In the genomic region with DNA sequence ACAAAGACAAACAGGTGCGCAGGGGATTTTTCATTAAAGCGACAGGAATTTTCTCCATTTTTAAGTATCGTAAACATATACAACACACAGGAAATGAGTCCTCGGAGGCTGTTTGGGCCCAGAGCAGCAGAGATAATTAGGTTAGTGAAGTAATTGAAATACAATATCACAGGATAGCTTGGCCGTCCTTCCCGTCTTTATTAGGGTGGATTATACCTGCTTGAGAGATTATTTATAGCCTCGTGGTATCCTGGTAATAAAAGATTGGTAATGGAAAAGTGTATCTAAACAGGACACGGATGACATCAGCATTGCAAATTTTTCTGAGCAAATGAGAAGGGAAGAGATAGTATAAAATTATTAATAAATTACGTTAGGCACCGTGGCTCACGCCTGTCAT, we compare ENCODE assay signal across 19 cellular contexts.
A peak's percentile ranks its signal among the peaks of the same experiment; 100 is the strongest.
DNase-seq lines count a peak whose midpoint lies in the region; ATAC-seq and TF ChIP-seq lines count a peak whose summit lies in the region.
"Had no signal": no experiment of that assay in that cellular context is flagged by ENCODE, and none has a peak within 500 bp of the region (broad histone marks: within the 10 kb centered on the region; RNA-seq: fewer than 3 reads in every experiment).

No MANE protein-coding gene starts in this region.

- H3K14ac ChIP-seq in trophoblast cell (ENCODE audit: low read length), result no peak overlapping the region

- no peak overlapping the region for H3K4me2 ChIP-seq in trophoblast cell (ENCODE audit: low read length)
- H3K4me2 ChIP-seq: BLaER1 had no signal

- H3K27ac Mint-ChIP-seq in endodermal cell (no peak overlapping the region), mesothelial cell of epicardium (no peak overlapping the region)
- H3K27ac Mint-ChIP-seq: B cell; CD4-positive, CD25-positive, alpha-beta regulatory T cell; CD8-positive, alpha-beta T cell had no signal

- H4K91ac ChIP-seq in trophoblast cell (ENCODE audit: low read depth, low read length), result no peak overlapping the region

- H3K27ac ChIP-seq in endodermal cell (ENCODE audit: low read depth, low read length) (no peak overlapping the region), spleen (no peak overlapping the region), trophoblast cell (ENCODE audit: low read depth, low read length) (no peak overlapping the region)
- H3K27ac ChIP-seq: 22Rv1, BLaER1, C4-2B, GM23248 had no signal

- intact Hi-C loops in spleen (cut with DNase I; ENCODE audit: low total_unique reads), result no loop called here

- H4K12ac ChIP-seq in trophoblast cell (ENCODE audit: low read depth, low read length), result no peak overlapping the region

- DNase-seq in activated CD8-positive, alpha-beta memory T cell treated with anti-CD3 and anti-CD28 coated beads, Interleukin-2, amount 50 U/mL, for 48 hours, result peak; percentile 6
- no peak for DNase-seq in activated CD8-positive, alpha-beta memory T cell treated with anti-CD3 and anti-CD28 coated beads, Interleukin-2, amount 50 U/mL, for 4 hours
- DNase-seq in endodermal cell, result peak; percentile 18
- peak; percentile 11 for DNase-seq in spleen
- no peak for DNase-seq in trophoblast cell
- DNase-seq in mesothelial cell of epicardium (ENCODE audit: low spot score in 2 of 2, unreplicated experiment in 2 of 2), result no peak
- DNase-seq: Caco-2; CD4-positive, CD25-positive, alpha-beta regulatory T cell; DMS153; DND-41; GM23248; H9 had no signal

- no peak for TF ChIP-seq CTCF in endodermal cell (conservative IDR thresholded peaks at IDR 0.05)
- TF ChIP-seq CTCF in spleen (IDR thresholded peaks at IDR 0.05 in 8 of 11, conservative IDR thresholded peaks at IDR 0.05 in 3 of 11), result no peak
- no peak for TF ChIP-seq CTCF in mesothelial cell of epicardium (IDR thresholded peaks at IDR 0.05; ENCODE audit: unreplicated experiment)

- H3K9me3 Mint-ChIP-seq in endodermal cell (no peaks in the 10 kb centered on the region), mesothelial cell of epicardium (no peaks in the 10 kb centered on the region)
- H3K9me3 Mint-ChIP-seq: CD8-positive, alpha-beta T cell; H9 had no signal

- H3K4me3 ChIP-seq in endodermal cell (ENCODE audit: low read length) (no peak overlapping the region), spleen (no peak overlapping the region), trophoblast cell (ENCODE audit: low read depth, low read length) (no peak overlapping the region)
- H3K4me3 ChIP-seq: BLaER1, GM23248 had no signal

- no peak overlapping the region for H3K4me3 Mint-ChIP-seq in endodermal cell
- no peak overlapping the region for H3K4me3 Mint-ChIP-seq in mesothelial cell of epicardium
- H3K4me3 Mint-ChIP-seq: B cell; CD4-positive, CD25-positive, alpha-beta regulatory T cell; CD8-positive, alpha-beta T cell; H9 had no signal

- H2BK120ac ChIP-seq in trophoblast cell (ENCODE audit: insufficient read depth, low read length, poor library complexity), result no peak overlapping the region

- no peak overlapping the region for H2BK12ac ChIP-seq in trophoblast cell (ENCODE audit: low read length)

- H3K36me3 ChIP-seq in endodermal cell (ENCODE audit: control insufficient read depth, insufficient read depth, low read length) (no peaks in the 10 kb centered on the region), spleen (no peaks in the 10 kb centered on the region), trophoblast cell (ENCODE audit: control insufficient read depth in 1 of 2, insufficient read depth in 2 of 2, low read length in 2 of 2) (no peaks in the 10 kb centered on the region)
- H3K36me3 ChIP-seq: BLaER1 had no signal

- H2AFZ ChIP-seq in trophoblast cell (ENCODE audit: insufficient read depth, low read length, poor library complexity), result no peak overlapping the region
- H2AFZ ChIP-seq: GM23248 had no signal

- H3K4me1 ChIP-seq in endodermal cell (ENCODE audit: control insufficient read depth, insufficient read depth, low read length) (no peaks in the 10 kb centered on the region), spleen (no peaks in the 10 kb centered on the region), trophoblast cell (ENCODE audit: control insufficient read depth in 1 of 2, insufficient read depth in 2 of 2, low read length in 2 of 2) (no peaks in the 10 kb centered on the region)
- H3K4me1 ChIP-seq: BLaER1, Caco-2 had no signal

- no peak for TF ChIP-seq POLR2A in spleen (IDR thresholded peaks at IDR 0.05)

- H3K9ac ChIP-seq in endodermal cell (ENCODE audit: extremely low read depth, low read length, poor library complexity, severe bottlenecking) (no peak overlapping the region), trophoblast cell (ENCODE audit: low read length) (no peak overlapping the region)
- H3K9ac ChIP-seq: BLaER1, GM23248 had no signal

- no peak overlapping the region for H4K8ac ChIP-seq in trophoblast cell (ENCODE audit: low read depth, low read length)

- H3K27me3 ChIP-seq in endodermal cell (ENCODE audit: control insufficient read depth, insufficient read depth, low read length, poor library complexity, severe bottlenecking), result no peaks in the 10 kb centered on the region
- peaks cover 0 to 15% (median 0%) of the 10 kb centered on the region in 7 donors for H3K27me3 ChIP-seq in spleen (replicated peaks in 1 of 7)
- H3K27me3 ChIP-seq in trophoblast cell (ENCODE audit: insufficient read depth, low read length), result no peaks in the 10 kb centered on the region
- H3K27me3 ChIP-seq: BLaER1 had no signal

- no peak overlapping the region for H3K23ac ChIP-seq in trophoblast cell (ENCODE audit: low read length)

- H3K27me3 Mint-ChIP-seq in endodermal cell (ENCODE audit: insufficient read depth), result no peaks in the 10 kb centered on the region
- no peaks in the 10 kb centered on the region for H3K27me3 Mint-ChIP-seq in mesothelial cell of epicardium (ENCODE audit: low read depth)
- H3K27me3 Mint-ChIP-seq: B cell; CD4-positive, CD25-positive, alpha-beta regulatory T cell had no signal

- H3K4me1 Mint-ChIP-seq in endodermal cell, result peaks cover 13% of the 10 kb centered on the region
- H3K4me1 Mint-ChIP-seq in mesothelial cell of epicardium, result peaks cover 3% of the 10 kb centered on the region
- H3K4me1 Mint-ChIP-seq: B cell; CD4-positive, CD25-positive, alpha-beta regulatory T cell had no signal

- no peaks in the 10 kb centered on the region for H3K36me3 Mint-ChIP-seq in endodermal cell (ENCODE audit: low read depth)
- H3K36me3 Mint-ChIP-seq in mesothelial cell of epicardium, result no peaks in the 10 kb centered on the region
- H3K36me3 Mint-ChIP-seq: CD4-positive, CD25-positive, alpha-beta regulatory T cell; CD8-positive, alpha-beta T cell had no signal

- no peak overlapping the region for H3K18ac ChIP-seq in trophoblast cell (ENCODE audit: low read length)

- WGBS in endodermal cell (ENCODE audit: insufficient coverage in 1 of 2, insufficient read length in 1 of 2), 2 experiments, result 85 to 91% methylated on average over 8 to 11 of the region's 11 CpGs
- WGBS in spleen, 5 donors, result 68 to 84% (median 75%) methylated on average over 11 of the region's 11 CpGs
- no CpG with 5 or more reads among the region's 11 CpGs for WGBS in trophoblast cell (ENCODE audit: extremely low coverage, insufficient coverage, insufficient read length)

- no peaks in the 10 kb centered on the region for H3K9me3 ChIP-seq in endodermal cell (ENCODE audit: control insufficient read depth, low read length)
- H3K9me3 ChIP-seq in spleen, result peaks cover 0 to 11% (median 0%) of the 10 kb centered on the region in 8 donors
- no peaks in the 10 kb centered on the region for H3K9me3 ChIP-seq in trophoblast cell (ENCODE audit: insufficient read depth, low read depth, low read length)
- H3K9me3 ChIP-seq: BLaER1, Caco-2 had no signal

- no peak overlapping the region for H2AK5ac ChIP-seq in trophoblast cell (ENCODE audit: low read length)

- no peak for ATAC-seq in HG02642 (IDR thresholded peaks at IDR 0.05; ENCODE audit: poor library complexity, unreplicated experiment)
- ATAC-seq: CD8-positive, alpha-beta T cell; HCT116 had no signal

- no peak overlapping the region for H3K4ac ChIP-seq in trophoblast cell (ENCODE audit: low read depth, low read length)

- no peak overlapping the region for H2BK5ac ChIP-seq in trophoblast cell (ENCODE audit: low read depth, low read length, poor library complexity)

- no peaks in the 10 kb centered on the region for H3K79me1 ChIP-seq in trophoblast cell (ENCODE audit: low read length)

- no peaks in the 10 kb centered on the region for H3K79me2 ChIP-seq in trophoblast cell (ENCODE audit: control insufficient read depth, insufficient read depth, low read length, poor library complexity)

Comparison
In these comparisons a context has a peak if more than half of its experiments do, and no peak if none do; other contexts are left out.
1. DNase-seq: peak in activated CD8-positive, alpha-beta memory T cell treated with anti-CD3 and anti-CD28 coated beads, Interleukin-2, amount 50 U/mL, for 48 hours (single experiment), endodermal cell (single experiment) and spleen (single experiment); none in activated CD8-positive, alpha-beta memory T cell treated with anti-CD3 and anti-CD28 coated beads, Interleukin-2, amount 50 U/mL, for 4 hours (single experiment), trophoblast cell (0 of 2) and mesothelial cell of epicardium (0 of 2).